8 cellular contexts compared by ENCODE assay signal in genomic region chr2:129923265-129924141, GRCh38. TPM values are rescaled to one million over a fixed set of nuclear protein-coding genes. Genes with fewer than 3 reads are reported as not detected.
A peak's percentile ranks its signal among the peaks of the same experiment; 100 is the strongest.
DNase-seq lines count a peak whose midpoint lies in the region; TF ChIP-seq lines count a peak whose summit lies in the region.

No MANE protein-coding gene starts in this region.

- CTCF ChIA-PET in A673 (lab: Charles Lee): interaction anchor here (0.5 to 1.2 kb wide), 5 partner anchors 9 to 1866 kb away, joined by 3 to 7 read pairs (median 4); no protein-coding TSS in a partner anchor

- no TSS peak for BruUV-seq in A673 (replicated peaks; lab: Mats Ljungman, UMichigan)

- peaks cover 13% of the 10 kb centered on the region for H3K9me3 ChIP-seq in A673 (ENCODE audit: low read depth, low read length, poor library complexity, severe bottlenecking)

- peaks cover 7% of the 10 kb centered on the region for H3K4me1 ChIP-seq in A673 (ENCODE audit: insufficient read depth, low read length, poor library complexity, severe bottlenecking)

- no peaks in the 10 kb centered on the region for H3K36me3 ChIP-seq in A673 (ENCODE audit: insufficient read depth, low read length, poor library complexity, severe bottlenecking)

- intact Hi-C loops in A673 (cut with micrococcal nuclease; ENCODE audit: unreplicated experiment): loop anchor here (5.0 to 10.0 kb wide), 2 partner anchors 1186 to 1859 kb away; no protein-coding TSS in a partner anchor

- H3K27ac ChIP-seq in A673 (ENCODE audit: low read depth, low read length, poor library complexity, severe bottlenecking): no peak overlapping the region
- H3K27ac ChIP-seq in VCaP: no peak overlapping the region

- H3K4me3 ChIP-seq in A673 (ENCODE audit: low read depth, low read length, poor library complexity, severe bottlenecking): peak overlapping the region; percentile 34

- peaks cover 13% of the 10 kb centered on the region for H3K27me3 ChIP-seq in A673 (replicated peaks; ENCODE audit: insufficient read depth, low read depth, low read length, poor library complexity)

- TF ChIP-seq CTCF in A673 (conservative IDR thresholded peaks at IDR 0.05; ENCODE audit: low read depth, low read length) (peak; percentile 61), GM12872 (IDR thresholded peaks at IDR 0.05; ENCODE audit: insufficient read depth, low read depth, low read length) (peak; percentile 44), VCaP (conservative IDR thresholded peaks at IDR 0.05) (peak; percentile 58)

- DNase-seq in A673 (ENCODE audit: low spot score) (peak; percentile 75), NCI-H187 treated with DMSO at 0.1 percent for 48 hours (lab: John Stamatoyannopoulos, UW) (peak; percentile 11), glomerular visceral epithelial cell (ENCODE audit: extremely low spot score) (peak; percentile 35), pons (ENCODE audit: low spot score) (peak; percentile 82), UCSD-AML1 (lab: John Stamatoyannopoulos, UW; ENCODE audit: unreplicated experiment) (no peak)
- no peak for DNase-seq in NK-92 treated with Interleukin-12 subunit alpha and Interleukin-12 subunit beta, amount 100 ng/mL, for 24 hours (lab: John Stamatoyannopoulos, UW)

- POLR2A ChIA-PET in A673 (lab: Charles Lee; ENCODE audit: low non-redundant PET): no interaction called here

RNA-seq across cellular contexts. Expression of gene RAB6C, which starts 56.0 kb away (rescaled TPM):
- not detected in 2 replicates for total RNA-seq in A673 (2021)

Comparison
In these comparisons a context has a peak if more than half of its experiments do, and no peak if none do; other contexts are left out.
1. DNase-seq: peak in A673 (single experiment), NCI-H187 treated with DMSO at 0.1 percent for 48 hours (single experiment), glomerular visceral epithelial cell (single experiment) and pons (single experiment); none in UCSD-AML1 (single experiment) and NK-92 treated with Interleukin-12 subunit alpha and Interleukin-12 subunit beta, amount 100 ng/mL, for 24 hours (single experiment).
2. Peak in every context shown above with its lines, with median percentiles within 50 percentile points of each other: CTCF ChIP-seq.